In genomic region chr3:109132801-109133473, GRCh38 we compare ENCODE assay signal across 22 cellular contexts. TPM values are rescaled to one million over a fixed set of nuclear protein-coding genes. Genes with fewer than 3 reads are reported as not detected.
DNase-seq lines count a peak whose midpoint lies in the region; ATAC-seq and TF ChIP-seq lines count a peak whose summit lies in the region.
"Had no signal": no experiment of that assay in that cellular context is flagged by ENCODE, and none has a peak within 500 bp of the region (broad histone marks: within the 10 kb centered on the region; RNA-seq: fewer than 3 reads in every experiment).

No MANE protein-coding gene starts in this region.

- DNase-seq in H4 (ENCODE audit: low spot score) (peak; percentile 91), SW480 (ENCODE audit: low spot score) (peak; percentile 2), fibroblast of the aortic adventitia (ENCODE audit: low read depth) (peak; percentile 13), renal cortical epithelial cell (ENCODE audit: low read depth) (peak; percentile 79), HuH-7 (ENCODE audit: low spot score) (no peak), NCI-H2107 (lab: John Stamatoyannopoulos, UW) (no peak), foreskin melanocyte (no peak)
- DNase-seq: activated CD4-positive, alpha-beta T cell treated with anti-CD3 and anti-CD28 coated beads, Interleukin-2, amount 10 ng/mL, durations not matched to agents 7 days and 5 days; activated naive CD4-positive, alpha-beta T cell treated with anti-CD3 and anti-CD28 coated beads for 36 hours; Caco-2; effector memory CD4-positive, alpha-beta T cell; left ventricle myocardium superior; NCI-H1105; NCI-H774; stimulated activated CD4-positive, alpha-beta T cell treated with anti-CD3 and anti-CD28 coated beads, Interleukin-4, amount 100 ng/mL, for 4 hours; stimulated activated CD8-positive, alpha-beta memory T cell treated with anti-CD3 and anti-CD28 coated beads, Interleukin-4, amount 100 ng/mL, for 48 hours had no signal

- no peak overlapping the region for H3K4me3 ChIP-seq in fibroblast of the aortic adventitia (ENCODE audit: low read depth, low read length)
- H3K4me3 ChIP-seq: GM23338, K562, thoracic aorta had no signal

- no peak for TF ChIP-seq CTCF in fibroblast of the aortic adventitia (IDR thresholded peaks at IDR 0.05; ENCODE audit: insufficient read depth, low read length)

- ATAC-seq in HG03097 (IDR thresholded peaks at IDR 0.05; ENCODE audit: low FRiP score, unreplicated experiment) = no peak
- ATAC-seq: GM23338, K562, left ventricle myocardium superior, Panc1 had no signal

RNA-seq across cellular contexts. Expression of gene C3orf85, which starts 3.6 kb away (rescaled TPM):
- not detected in 2 replicates for total RNA-seq in H4 (2014; rRNA removed; shearing (Covaris generic))
- total RNA-seq in fibroblast of the aortic adventitia (ENCODE audit: low replicate concordance) (not detected in 2 replicates), renal cortical epithelial cell (not detected in 2 replicates)
- total RNA-seq: activated CD4-positive, alpha-beta T cell treated with anti-CD3 and anti-CD28 coated beads, Interleukin-2, amount 10 ng/mL, durations not matched to agents 7 days and 5 days; activated naive CD4-positive, alpha-beta T cell treated with anti-CD3 and anti-CD28 coated beads for 36 hours; GM23338; K562; left ventricle myocardium superior; skeletal muscle tissue; thoracic aorta had no signal

RNA-seq across cellular contexts. Expression of gene MORC1, which starts 15.0 kb away (rescaled TPM):
- total RNA-seq in H4 (2014; rRNA removed; shearing (Covaris generic)) = 0.04 and 0.10 TPM in 2 replicates
- total RNA-seq in fibroblast of the aortic adventitia (ENCODE audit: low replicate concordance) (not detected in 2 replicates), renal cortical epithelial cell (under 0.01 and 0.05 TPM in 2 replicates)
- total RNA-seq: activated CD4-positive, alpha-beta T cell treated with anti-CD3 and anti-CD28 coated beads, Interleukin-2, amount 10 ng/mL, durations not matched to agents 7 days and 5 days; activated naive CD4-positive, alpha-beta T cell treated with anti-CD3 and anti-CD28 coated beads for 36 hours; Caco-2; GM23338; left ventricle myocardium superior; skeletal muscle tissue; thoracic aorta had no signal

Comparison
In these comparisons a context has a peak if more than half of its experiments do, and no peak if none do; other contexts are left out.
1. DNase-seq: peak in H4 (single experiment), SW480 (single experiment), fibroblast of the aortic adventitia (single experiment) and renal cortical epithelial cell (single experiment); none in HuH-7 (single experiment), NCI-H2107 (single experiment) and foreskin melanocyte (single experiment).